Comparison of ENCODE assay signal across 1 cellular context in the genomic region with DNA sequence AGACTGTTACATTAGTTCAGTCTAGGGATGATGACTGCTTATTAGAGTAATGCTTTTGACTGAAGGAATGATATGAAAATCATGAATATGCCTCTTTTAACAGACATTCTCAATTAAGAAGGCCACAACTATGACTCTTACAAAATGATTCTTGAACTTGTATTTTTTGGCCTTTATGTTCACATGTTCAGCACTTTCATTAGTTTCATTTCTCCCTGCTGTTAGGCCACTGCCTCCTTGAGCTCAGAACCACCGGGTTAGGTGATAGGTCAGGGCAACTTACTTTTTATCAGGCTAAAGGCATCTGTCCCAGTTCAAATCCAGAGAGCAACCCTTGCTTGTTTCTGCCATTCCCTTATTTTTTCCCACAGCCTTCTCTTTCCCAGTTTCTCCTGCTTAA.
TF ChIP-seq lines count a peak whose summit lies in the region.

No MANE protein-coding gene starts in this region.

TF ChIP-seq in HepG2, 621 proteins besides CTCF, POLR2A, EP300 and RAD21 (continued from another document):
- TF ChIP-seq, protein P1, sequence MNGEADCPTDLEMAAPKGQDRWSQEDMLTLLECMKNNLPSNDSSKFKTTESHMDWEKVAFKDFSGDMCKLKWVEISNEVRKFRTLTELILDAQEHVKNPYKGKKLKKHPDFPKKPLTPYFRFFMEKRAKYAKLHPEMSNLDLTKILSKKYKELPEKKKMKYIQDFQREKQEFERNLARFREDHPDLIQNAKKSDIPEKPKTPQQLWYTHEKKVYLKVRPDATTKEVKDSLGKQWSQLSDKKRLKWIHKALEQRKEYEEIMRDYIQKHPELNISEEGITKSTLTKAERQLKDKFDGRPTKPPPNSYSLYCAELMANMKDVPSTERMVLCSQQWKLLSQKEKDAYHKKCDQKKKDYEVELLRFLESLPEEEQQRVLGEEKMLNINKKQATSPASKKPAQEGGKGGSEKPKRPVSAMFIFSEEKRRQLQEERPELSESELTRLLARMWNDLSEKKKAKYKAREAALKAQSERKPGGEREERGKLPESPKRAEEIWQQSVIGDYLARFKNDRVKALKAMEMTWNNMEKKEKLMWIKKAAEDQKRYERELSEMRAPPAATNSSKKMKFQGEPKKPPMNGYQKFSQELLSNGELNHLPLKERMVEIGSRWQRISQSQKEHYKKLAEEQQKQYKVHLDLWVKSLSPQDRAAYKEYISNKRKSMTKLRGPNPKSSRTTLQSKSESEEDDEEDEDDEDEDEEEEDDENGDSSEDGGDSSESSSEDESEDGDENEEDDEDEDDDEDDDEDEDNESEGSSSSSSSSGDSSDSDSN (CRISPR knock-in tag; IDR thresholded peaks at IDR 0.05), result no peak
- TF ChIP-seq, protein P2, sequence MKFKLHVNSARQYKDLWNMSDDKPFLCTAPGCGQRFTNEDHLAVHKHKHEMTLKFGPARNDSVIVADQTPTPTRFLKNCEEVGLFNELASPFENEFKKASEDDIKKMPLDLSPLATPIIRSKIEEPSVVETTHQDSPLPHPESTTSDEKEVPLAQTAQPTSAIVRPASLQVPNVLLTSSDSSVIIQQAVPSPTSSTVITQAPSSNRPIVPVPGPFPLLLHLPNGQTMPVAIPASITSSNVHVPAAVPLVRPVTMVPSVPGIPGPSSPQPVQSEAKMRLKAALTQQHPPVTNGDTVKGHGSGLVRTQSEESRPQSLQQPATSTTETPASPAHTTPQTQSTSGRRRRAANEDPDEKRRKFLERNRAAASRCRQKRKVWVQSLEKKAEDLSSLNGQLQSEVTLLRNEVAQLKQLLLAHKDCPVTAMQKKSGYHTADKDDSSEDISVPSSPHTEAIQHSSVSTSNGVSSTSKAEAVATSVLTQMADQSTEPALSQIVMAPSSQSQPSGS (CRISPR knock-in tag; IDR thresholded peaks at IDR 0.05), result no peak
- TF ChIP-seq ZNF383 (CRISPR knock-in tag; IDR thresholded peaks at IDR 0.05; ENCODE audit: borderline replicate concordance) (no peak), ZMYM4 (CRISPR knock-in tag; IDR thresholded peaks at IDR 0.05) (no peak), ZNF816 (CRISPR knock-in tag; IDR thresholded peaks at IDR 0.05; ENCODE audit: borderline replicate concordance) (no peak), SMC3 (IDR thresholded peaks at IDR 0.05; ENCODE audit: low read length) (no peak), SNAI1 (CRISPR knock-in tag; IDR thresholded peaks at IDR 0.05; ENCODE audit: borderline replicate concordance) (no peak), ZNF432 (CRISPR knock-in tag; IDR thresholded peaks at IDR 0.05; ENCODE audit: borderline replicate concordance) (no peak), NR2F6 (IDR thresholded peaks at IDR 0.05) (no peak), NR2F6 (CRISPR knock-in tag; IDR thresholded peaks at IDR 0.05) (no peak)
- TF ChIP-seq, protein P3, sequence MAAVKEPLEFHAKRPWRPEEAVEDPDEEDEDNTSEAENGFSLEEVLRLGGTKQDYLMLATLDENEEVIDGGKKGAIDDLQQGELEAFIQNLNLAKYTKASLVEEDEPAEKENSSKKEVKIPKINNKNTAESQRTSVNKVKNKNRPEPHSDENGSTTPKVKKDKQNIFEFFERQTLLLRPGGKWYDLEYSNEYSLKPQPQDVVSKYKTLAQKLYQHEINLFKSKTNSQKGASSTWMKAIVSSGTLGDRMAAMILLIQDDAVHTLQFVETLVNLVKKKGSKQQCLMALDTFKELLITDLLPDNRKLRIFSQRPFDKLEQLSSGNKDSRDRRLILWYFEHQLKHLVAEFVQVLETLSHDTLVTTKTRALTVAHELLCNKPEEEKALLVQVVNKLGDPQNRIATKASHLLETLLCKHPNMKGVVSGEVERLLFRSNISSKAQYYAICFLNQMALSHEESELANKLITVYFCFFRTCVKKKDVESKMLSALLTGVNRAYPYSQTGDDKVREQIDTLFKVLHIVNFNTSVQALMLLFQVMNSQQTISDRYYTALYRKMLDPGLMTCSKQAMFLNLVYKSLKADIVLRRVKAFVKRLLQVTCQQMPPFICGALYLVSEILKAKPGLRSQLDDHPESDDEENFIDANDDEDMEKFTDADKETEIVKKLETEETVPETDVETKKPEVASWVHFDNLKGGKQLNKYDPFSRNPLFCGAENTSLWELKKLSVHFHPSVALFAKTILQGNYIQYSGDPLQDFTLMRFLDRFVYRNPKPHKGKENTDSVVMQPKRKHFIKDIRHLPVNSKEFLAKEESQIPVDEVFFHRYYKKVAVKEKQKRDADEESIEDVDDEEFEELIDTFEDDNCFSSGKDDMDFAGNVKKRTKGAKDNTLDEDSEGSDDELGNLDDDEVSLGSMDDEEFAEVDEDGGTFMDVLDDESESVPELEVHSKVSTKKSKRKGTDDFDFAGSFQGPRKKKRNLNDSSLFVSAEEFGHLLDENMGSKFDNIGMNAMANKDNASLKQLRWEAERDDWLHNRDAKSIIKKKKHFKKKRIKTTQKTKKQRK (IDR thresholded peaks at IDR 0.05; ENCODE audit: low read length), result no peak
- TF ChIP-seq, protein P4, sequence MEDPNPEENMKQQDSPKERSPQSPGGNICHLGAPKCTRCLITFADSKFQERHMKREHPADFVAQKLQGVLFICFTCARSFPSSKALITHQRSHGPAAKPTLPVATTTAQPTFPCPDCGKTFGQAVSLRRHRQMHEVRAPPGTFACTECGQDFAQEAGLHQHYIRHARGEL (CRISPR knock-in tag; IDR thresholded peaks at IDR 0.05), result no peak
- TF ChIP-seq, protein P5, sequence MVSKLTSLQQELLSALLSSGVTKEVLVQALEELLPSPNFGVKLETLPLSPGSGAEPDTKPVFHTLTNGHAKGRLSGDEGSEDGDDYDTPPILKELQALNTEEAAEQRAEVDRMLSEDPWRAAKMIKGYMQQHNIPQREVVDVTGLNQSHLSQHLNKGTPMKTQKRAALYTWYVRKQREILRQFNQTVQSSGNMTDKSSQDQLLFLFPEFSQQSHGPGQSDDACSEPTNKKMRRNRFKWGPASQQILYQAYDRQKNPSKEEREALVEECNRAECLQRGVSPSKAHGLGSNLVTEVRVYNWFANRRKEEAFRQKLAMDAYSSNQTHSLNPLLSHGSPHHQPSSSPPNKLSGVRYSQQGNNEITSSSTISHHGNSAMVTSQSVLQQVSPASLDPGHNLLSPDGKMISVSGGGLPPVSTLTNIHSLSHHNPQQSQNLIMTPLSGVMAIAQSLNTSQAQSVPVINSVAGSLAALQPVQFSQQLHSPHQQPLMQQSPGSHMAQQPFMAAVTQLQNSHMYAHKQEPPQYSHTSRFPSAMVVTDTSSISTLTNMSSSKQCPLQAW (CRISPR knock-in tag; IDR thresholded peaks at IDR 0.05), result no peak
